Comparison of ENCODE assay signal across 22 cellular contexts in the genomic region with DNA sequence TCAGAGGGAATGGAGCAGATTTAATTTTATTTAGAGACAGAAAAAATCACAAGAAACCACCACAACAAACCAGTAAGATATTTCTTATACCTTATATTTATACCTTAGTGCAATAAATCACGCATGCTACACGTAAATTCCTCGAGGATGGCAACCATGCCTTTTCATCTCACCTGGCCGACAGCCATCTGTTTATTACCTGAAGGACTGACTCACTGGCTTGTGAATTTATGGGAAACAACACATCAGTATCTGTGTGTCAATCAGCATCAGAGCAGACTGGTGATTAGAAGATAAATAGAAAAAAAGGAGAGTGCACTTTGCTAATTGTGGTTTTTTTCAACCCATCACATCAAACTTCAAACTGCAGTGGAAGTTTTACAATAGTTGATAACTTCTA. TPM values are rescaled to one million over a fixed set of nuclear protein-coding genes. Genes with fewer than 3 reads are reported as not detected.
DNase-seq lines count a peak whose midpoint lies in the region; ATAC-seq and FAIRE-seq lines count a peak whose summit lies in the region.
"Had no signal": no experiment of that assay in that cellular context is flagged by ENCODE, and none has a peak within 500 bp of the region (broad histone marks: within the 10 kb centered on the region; RNA-seq: fewer than 3 reads in every experiment).

No MANE protein-coding gene starts in this region.

- H3K4me3 ChIP-seq in effector memory CD4-positive, alpha-beta T cell (ENCODE audit: insufficient read depth, low read depth, low read length, poor library complexity, severe bottlenecking): no peak overlapping the region
- no peak overlapping the region for H3K4me3 ChIP-seq in small intestine (ENCODE audit: low read depth in 1 of 2, low read length in 2 of 2)
- H3K4me3 ChIP-seq: thoracic aorta had no signal

- in situ Hi-C loops in ACHN (cut with HindIII; ENCODE audit: low pct_ligation_motif_present, low pct_unique_long_range_greater_than_20kb, low sequenced_read_pairs): loop anchor here (25.0 kb wide), 1 partner anchor 383 kb away; no protein-coding TSS in a partner anchor

- peaks cover 52% of the 10 kb centered on the region for H3K4me1 Mint-ChIP-seq in activated naive CD4-positive, alpha-beta T cell treated with anti-CD3 and anti-CD28 coated beads, Interleukin-2, amount 50 U/mL, for 24 hours

- peak overlapping the region; percentile 58 for H3K27ac ChIP-seq in effector memory CD4-positive, alpha-beta T cell (ENCODE audit: insufficient read depth, low read length, poor library complexity, severe bottlenecking)
- H3K27ac ChIP-seq in small intestine (ENCODE audit: low read depth in 1 of 2, low read length in 1 of 2): no peak overlapping the region
- H3K27ac ChIP-seq: KMS-11, thoracic aorta had no signal

- no peak for FAIRE-seq in small intestine (lab: Jason Lieb, UNC)
- FAIRE-seq: astrocyte had no signal

- 7 to 57% (median 26%) methylated on average over 4 of the region's 4 CpGs for WGBS in small intestine, 3 donors

- H3K36me3 Mint-ChIP-seq in activated naive CD4-positive, alpha-beta T cell treated with anti-CD3 and anti-CD28 coated beads, Interleukin-2, amount 50 U/mL, for 24 hours: no peaks in the 10 kb centered on the region
- H3K36me3 Mint-ChIP-seq in activated naive CD4-positive, alpha-beta T cell treated with anti-CD3 and anti-CD28 coated beads, Interleukin-2, amount 50 U/mL, for 72 hours: peaks cover 0 to 6% of the 10 kb centered on the region in 2 donors

- H3K4me3 Mint-ChIP-seq in activated naive CD4-positive, alpha-beta T cell treated with anti-CD3 and anti-CD28 coated beads, Interleukin-2, amount 50 U/mL, for 24 hours: no peak overlapping the region
- H3K4me3 Mint-ChIP-seq: activated naive CD4-positive, alpha-beta T cell treated with anti-CD3 and anti-CD28 coated beads for 36 hours; nephron; stimulated activated memory B cell treated with anti-CD40 and anti-IgM and Interleukin-4, amounts not matched to agents 10 μg/mL and 1 μg/mL and 100 μg/mL, for 72 hours; T-helper 1 cell treated with Interleukin-12 subunit alpha and Interleukin-12 subunit beta and Interleukin-4 antibody, amounts not matched to agents 30 μg/mL and 1 μg/mL, for 36 hours had no signal

- peaks cover 53% of the 10 kb centered on the region for H3K4me1 ChIP-seq in effector memory CD4-positive, alpha-beta T cell (ENCODE audit: control insufficient read depth, insufficient read depth, low read length, poor library complexity, severe bottlenecking)
- H3K4me1 ChIP-seq in small intestine (ENCODE audit: control insufficient read depth in 2 of 2, insufficient read depth in 1 of 2, low read depth in 1 of 2, low read length in 1 of 2): no peaks in the 10 kb centered on the region

- H3K9me3 Mint-ChIP-seq in activated naive CD4-positive, alpha-beta T cell treated with anti-CD3 and anti-CD28 coated beads, Interleukin-2, amount 50 U/mL, for 24 hours: no peaks in the 10 kb centered on the region
- peaks cover 0 to 4% of the 10 kb centered on the region in 2 donors for H3K9me3 Mint-ChIP-seq in activated naive CD4-positive, alpha-beta T cell treated with anti-CD3 and anti-CD28 coated beads, Interleukin-2, amount 50 U/mL, for 72 hours
- H3K9me3 Mint-ChIP-seq: activated naive CD4-positive, alpha-beta T cell treated with anti-CD3 and anti-CD28 coated beads for 36 hours; nephron; stimulated activated memory B cell treated with anti-CD40 and anti-IgM and Interleukin-4, amounts not matched to agents 10 μg/mL and 1 μg/mL and 100 μg/mL, for 72 hours; T-helper 1 cell treated with Interleukin-12 subunit alpha and Interleukin-12 subunit beta and Interleukin-4 antibody, amounts not matched to agents 30 μg/mL and 1 μg/mL, for 36 hours had no signal

- no peak for DNase-seq in activated naive CD4-positive, alpha-beta T cell treated with anti-CD3 and anti-CD28 coated beads, Interleukin-2, amount 50 U/mL, for 72 hours (ENCODE audit: low spot score in 2 of 2)
- DNase-seq in NCI-H69 (lab: John Stamatoyannopoulos, UW) (peak; percentile 52), small intestine (peak; percentile 31), ACHN (no peak), HUDEP-2 (lab: John Stamatoyannopoulos, UW; ENCODE audit: unreplicated experiment in 76 of 76) (no peak)
- peak in 1 of 3 donors; percentile 37 for DNase-seq in effector memory CD4-positive, alpha-beta T cell
- DNase-seq: activated CD4-positive, alpha-beta T cell treated with anti-CD3 and anti-CD28 coated beads, Interleukin-2, amount 50 U/mL, for 48 hours; activated naive CD4-positive, alpha-beta T cell treated with anti-CD3 and anti-CD28 coated beads for 36 hours; activated T-cell treated with anti-CD3 and anti-CD28 coated beads for 4 hours; DMS79; effector CD8-positive, alpha-beta T cell; left cardiac atrium; NCI-H82; posterior cingulate gyrus had no signal

- H3K36me3 ChIP-seq in effector memory CD4-positive, alpha-beta T cell (ENCODE audit: control insufficient read depth, insufficient read depth, low read length): no peaks in the 10 kb centered on the region
- no peaks in the 10 kb centered on the region for H3K36me3 ChIP-seq in small intestine (ENCODE audit: control insufficient read depth in 2 of 2, insufficient read depth in 2 of 2, low read length in 2 of 2)
- H3K36me3 ChIP-seq: thoracic aorta had no signal

- no peak for ATAC-seq in activated naive CD4-positive, alpha-beta T cell treated with anti-CD3 and anti-CD28 coated beads, Interleukin-2, amount 50 U/mL, for 72 hours
- no peak for ATAC-seq in HG03520 (IDR thresholded peaks at IDR 0.05; ENCODE audit: unreplicated experiment)
- ATAC-seq: left cardiac atrium; stimulated activated memory B cell treated with anti-CD40 and anti-IgM and Interleukin-4, amounts not matched to agents 10 μg/mL and 1 μg/mL and 100 μg/mL, for 72 hours had no signal

- no peaks in the 10 kb centered on the region for H3K27me3 ChIP-seq in effector memory CD4-positive, alpha-beta T cell (replicated peaks; ENCODE audit: control insufficient read depth, insufficient read depth, low read length, poor library complexity, severe bottlenecking)
- H3K27me3 ChIP-seq in small intestine (ENCODE audit: control insufficient read depth in 2 of 2, insufficient read depth in 2 of 2, low read length in 2 of 2): peaks cover 0 to 4% of the 10 kb centered on the region in 2 donors

- no peaks in the 10 kb centered on the region for H3K27me3 Mint-ChIP-seq in activated naive CD4-positive, alpha-beta T cell treated with anti-CD3 and anti-CD28 coated beads, Interleukin-2, amount 50 U/mL, for 24 hours
- H3K27me3 Mint-ChIP-seq: stimulated activated memory B cell treated with anti-CD40 and anti-IgM and Interleukin-4, amounts not matched to agents 10 μg/mL and 1 μg/mL and 100 μg/mL, for 72 hours had no signal

- H3K27ac Mint-ChIP-seq in activated naive CD4-positive, alpha-beta T cell treated with anti-CD3 and anti-CD28 coated beads, Interleukin-2, amount 50 U/mL, for 24 hours: peak overlapping the region; percentile 75
- H3K27ac Mint-ChIP-seq in activated naive CD4-positive, alpha-beta T cell treated with anti-CD3 and anti-CD28 coated beads, Interleukin-2, amount 50 U/mL, for 72 hours: peak overlapping the region in 1 of 2 donors; percentile 12
- H3K27ac Mint-ChIP-seq: activated naive CD4-positive, alpha-beta T cell treated with anti-CD3 and anti-CD28 coated beads for 36 hours; nephron; stimulated activated memory B cell treated with anti-CD40 and anti-IgM and Interleukin-4, amounts not matched to agents 10 μg/mL and 1 μg/mL and 100 μg/mL, for 72 hours; T-helper 1 cell treated with Interleukin-12 subunit alpha and Interleukin-12 subunit beta and Interleukin-4 antibody, amounts not matched to agents 30 μg/mL and 1 μg/mL, for 36 hours had no signal

- H3K9me3 ChIP-seq in effector memory CD4-positive, alpha-beta T cell (ENCODE audit: control insufficient read depth, low read length): no peaks in the 10 kb centered on the region
- H3K9me3 ChIP-seq in small intestine (ENCODE audit: control insufficient read depth, low read depth): no peaks in the 10 kb centered on the region
- H3K9me3 ChIP-seq: thoracic aorta had no signal

RNA-seq across cellular contexts. Expression of gene S1PR1, which starts 58.4 kb away (rescaled TPM):
- total RNA-seq in activated naive CD4-positive, alpha-beta T cell treated with anti-CD3 and anti-CD28 coated beads, Interleukin-2, amount 50 U/mL, for 72 hours: 100 to 1,000 TPM; 125 to 221 TPM
- polyA plus RNA-seq in small intestine: 10 to 100 TPM in 1 of 3 donors, 1 to 10 TPM in 1, under 1 TPM in 1; 0.45 to 42.4 (median 1.9) TPM

Comparison
In these comparisons a context has a peak if more than half of its experiments do, and no peak if none do; other contexts are left out.
1. DNase-seq: peak in NCI-H69 (single experiment) and small intestine (single experiment); none in activated naive CD4-positive, alpha-beta T cell treated with anti-CD3 and anti-CD28 coated beads, Interleukin-2, amount 50 U/mL, for 72 hours (0 of 2), ACHN (single experiment) and HUDEP-2 (0 of 76).